ENCODE assay signal across 27 cellular contexts in the genomic region with DNA sequence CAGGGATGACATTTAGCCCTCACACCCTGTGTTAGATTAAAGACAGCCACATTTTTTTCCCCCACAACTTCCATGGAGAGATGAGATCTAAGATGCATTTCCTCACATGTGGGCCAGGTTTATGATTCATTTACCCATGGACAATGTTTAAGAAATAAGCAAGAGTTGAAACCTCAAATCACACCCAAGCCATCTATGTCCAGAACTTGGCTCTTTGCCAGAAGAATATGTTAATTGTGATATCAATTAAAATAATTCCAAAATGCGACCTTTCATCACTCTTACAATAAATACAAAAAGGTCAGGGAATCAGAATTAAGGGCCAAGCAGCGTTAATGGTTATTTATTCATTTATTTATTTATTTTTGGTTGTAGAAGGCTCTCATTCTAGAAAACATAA.
"Had no signal": no experiment of that assay in that cellular context is flagged by ENCODE, and none has a peak within 500 bp of the region (broad histone marks: within the 10 kb centered on the region; RNA-seq: fewer than 3 reads in every experiment).

No MANE protein-coding gene starts in this region.

- DNase-seq: stimulated activated CD4-positive, alpha-beta T cell treated with anti-CD3 and anti-CD28 coated beads, Interleukin-2, amount 100 ng/mL, for 48 hours; stimulated activated CD4-positive, alpha-beta T cell treated with anti-CD3 and anti-CD28 coated beads, Interleukin-4, amount 100 ng/mL, for 1 hour; stimulated activated CD4-positive, alpha-beta T cell treated with anti-CD3 and anti-CD28 coated beads, Interleukin-4, amount 100 ng/mL, for 24 hours; stimulated activated CD4-positive, alpha-beta T cell treated with anti-CD3 and anti-CD28 coated beads, Interleukin-4, amount 100 ng/mL, for 4 hours; stimulated activated CD8-positive, alpha-beta memory T cell treated with anti-CD3 and anti-CD28 coated beads, Interleukin-4, amount 100 ng/mL, for 48 hours; stimulated activated naive B cell treated with anti-CD40 and anti-IgM and Interleukin-4, amounts not matched to agents 10 μg/mL and 1 μg/mL and 100 μg/mL, for 72 hours; stimulated activated naive CD4-positive, alpha-beta T cell; stimulated activated naive CD4-positive, alpha-beta T cell treated with Interleukin-2 at 50 U/mL for 16 hours; stimulated activated naive CD8-positive, alpha-beta T cell treated with anti-CD3 and anti-CD28 coated beads, Interleukin-15, amount 100 ng/mL, for 72 hours; stimulated activated naive CD8-positive, alpha-beta T cell treated with anti-CD3 and anti-CD28 coated beads, Interleukin-15, Interleukin-2, amounts not matched to agents 100 U/mL and 50 U/mL, for 24 hours; stomach; substantia nigra; testis; thyroid gland; tibial artery; transverse colon; trophoblast cell; upper lobe of left lung; upper lobe of right lung; uterus had no signal

- H3K27ac ChIP-seq: stomach, suprapubic skin, testis, thoracic aorta, thyroid gland, tibial artery, tibial nerve, transverse colon, upper lobe of left lung, upper lobe of right lung, uterus, vagina had no signal

- H3K4me1 ChIP-seq: stomach, suprapubic skin, testis, thyroid gland, tibial artery, tibial nerve, transverse colon, upper lobe of left lung, upper lobe of right lung, uterus, vagina had no signal

- H3K9me3 ChIP-seq: suprapubic skin, testis, thoracic aorta, thyroid gland, tibial artery, transverse colon, upper lobe of left lung, upper lobe of right lung, uterus, vagina had no signal

- H3K27me3 ChIP-seq: suprapubic skin, thyroid gland, tibial artery, tibial nerve, transverse colon, upper lobe of left lung, upper lobe of right lung, uterus, vagina had no signal

- H3K4me3 ChIP-seq: stomach, suprapubic skin, testis, thoracic aorta, thyroid gland, tibial artery, tibial nerve, transverse colon, upper lobe of left lung, upper lobe of right lung, uterus, vagina had no signal

- H3K36me3 ChIP-seq: stomach, suprapubic skin, thoracic aorta, thyroid gland, tibial artery, tibial nerve, transverse colon, upper lobe of left lung, upper lobe of right lung, uterus, vagina had no signal

- FAIRE-seq: urothelium cell line had no signal

- ATAC-seq: stimulated activated effector memory CD8-positive, alpha-beta T cell treated with anti-CD3 and anti-CD28 coated beads, Interleukin-12 subunit alpha, Interleukin-12 subunit beta, amount 100 ng/mL, for 72 hours; stimulated activated memory B cell treated with anti-CD40 and anti-IgM and Interleukin-4, amounts not matched to agents 10 μg/mL and 1 μg/mL and 100 μg/mL, for 72 hours; stimulated activated naive B cell treated with anti-CD40 and anti-IgM and Interleukin-4, amounts not matched to agents 10 μg/mL and 1 μg/mL and 100 μg/mL, for 72 hours; stimulated activated naive CD8-positive, alpha-beta T cell treated with anti-CD3 and anti-CD28 coated beads, Interleukin-15, amount 100 ng/mL, for 72 hours; stimulated activated naive CD8-positive, alpha-beta T cell treated with anti-CD3 and anti-CD28 coated beads, Interleukin-15, Interleukin-2, amounts not matched to agents 100 U/mL and 50 U/mL, for 24 hours; upper lobe of right lung had no signal
